Comparison of ENCODE assay signal across 13 cellular contexts in genomic region chr6:36968266-36968977, GRCh38. TPM values are rescaled to one million over a fixed set of nuclear protein-coding genes. Genes with fewer than 3 reads are reported as not detected.
DNase-seq lines count a peak whose midpoint lies in the region; ATAC-seq, FAIRE-seq and TF ChIP-seq lines count a peak whose summit lies in the region.
"Had no signal": no experiment of that assay in that cellular context is flagged by ENCODE, and none has a peak within 500 bp of the region (broad histone marks: within the 10 kb centered on the region; RNA-seq: fewer than 3 reads in every experiment).

No MANE protein-coding gene starts in this region.

- no peaks in the 10 kb centered on the region for H3K9me3 ChIP-seq in endothelial cell of umbilical vein (replicated peaks; ENCODE audit: control insufficient read depth, insufficient read depth, low read length)
- no peaks in the 10 kb centered on the region for H3K9me3 ChIP-seq in mucosa of descending colon
- H3K9me3 ChIP-seq in SK-N-SH, result no peaks in the 10 kb centered on the region

- no peak for FAIRE-seq in endothelial cell of umbilical vein (lab: Jason Lieb, UNC)
- FAIRE-seq: astrocyte had no signal

- no peak for TF ChIP-seq EP300 in SK-N-SH (IDR thresholded peaks at IDR 0.05; ENCODE audit: borderline replicate concordance in 1 of 2, low read depth in 1 of 2, low read length in 1 of 2)

- H3K27me3 ChIP-seq in endothelial cell of umbilical vein (ENCODE audit: control insufficient read depth in 2 of 2, insufficient read depth in 2 of 2, low read length in 2 of 2) (no peaks in the 10 kb centered on the region), SK-N-SH (ENCODE audit: insufficient read depth) (no peaks in the 10 kb centered on the region)

- H3K4me3 ChIP-seq in endothelial cell of umbilical vein (replicated peaks in 1 of 3; ENCODE audit: insufficient read depth in 1 of 3, low read depth in 1 of 3, low read length in 3 of 3), result no peak overlapping the region
- H3K4me3 ChIP-seq in mucosa of descending colon, result no peak overlapping the region
- no peak overlapping the region for H3K4me3 ChIP-seq in SK-N-SH (ENCODE audit: low read depth in 2 of 2, low read length in 1 of 2)

- TF ChIP-seq POLR2A in endothelial cell of umbilical vein (IDR thresholded peaks at IDR 0.05; ENCODE audit: low read depth, low read length), result no peak

- TF ChIP-seq CTCF in natural killer cell (IDR thresholded peaks at IDR 0.05) (no peak), endothelial cell of umbilical vein (IDR thresholded peaks at IDR 0.05; ENCODE audit: extremely low read depth in 1 of 2, insufficient read depth in 1 of 2, low read depth in 1 of 2, low read length in 2 of 2) (no peak), mucosa of descending colon (IDR thresholded peaks at IDR 0.05) (no peak), SK-N-SH (IDR thresholded peaks at IDR 0.05) (no peak)

- dilution Hi-C loops in endothelial cell of umbilical vein (cut with MboI; ENCODE audit: extremely low pct_ligation_motif_present, low sequenced_read_pairs), result no loop called here

- no peak overlapping the region for H2AFZ ChIP-seq in endothelial cell of umbilical vein (ENCODE audit: low read depth, low read length)
- no peak overlapping the region for H2AFZ ChIP-seq in SK-N-SH (ENCODE audit: low read depth)

- peak; percentile 63 for DNase-seq in natural killer cell treated with Interleukin-12 subunit alpha and Interleukin-12 subunit beta and Interleukin-15 and Interleukin-18, amount 100 ng/mL, for 72 hours (ENCODE audit: low spot score)
- no peak for DNase-seq in natural killer cell
- DNase-seq in endothelial cell of umbilical vein (ENCODE audit: low read depth, low spot score), result no peak
- peak in 2 of 3 donors; percentile 62 to 67 for DNase-seq in mucosa of descending colon
- DNase-seq in DMS79 (lab: John Stamatoyannopoulos, UW), result no peak
- no peak for DNase-seq in AML-193 (lab: John Stamatoyannopoulos, UW)
- DNase-seq in SK-N-SH, result no peak
- no peak for DNase-seq in glomerular visceral epithelial cell (ENCODE audit: extremely low spot score)
- DNase-seq: activated CD8-positive, alpha-beta memory T cell treated with anti-CD3 and anti-CD28 coated beads, Interleukin-2, amount 50 U/mL, for 48 hours; KBM-7; NCI-H1436 treated with DMSO at 0.1 percent for 48 hours had no signal

- no peaks in the 10 kb centered on the region for H3K9me2 ChIP-seq in SK-N-SH

- H3K9ac ChIP-seq in endothelial cell of umbilical vein (replicated peaks; ENCODE audit: extremely low read depth, insufficient read depth, low read length) (no peak overlapping the region), SK-N-SH (no peak overlapping the region)

- CTCF ChIA-PET in endothelial cell of umbilical vein (lab: Charles Lee) (interaction anchor here (0.8 kb wide), 1 partner anchor 50 kb away, joined by 3 read pairs; no protein-coding TSS in a partner anchor), SK-N-SH (lab: Yijun Ruan, JAX) (interaction anchor here (4.3 kb wide), 1 partner anchor 49 kb away, joined by 13 read pairs; no protein-coding TSS in a partner anchor)

- 83% methylated on average over 7 of the region's 16 CpGs for WGBS in SK-N-SH (ENCODE audit: low lambda C conversion rate)

- no peak for ATAC-seq in natural killer cell treated with Interleukin-12 subunit alpha and Interleukin-12 subunit beta and Interleukin-15 and Interleukin-18, amount 100 ng/mL, for 72 hours
- ATAC-seq in natural killer cell (no peak), mucosa of descending colon (peak; percentile 37)

- no peaks in the 10 kb centered on the region for H3K79me2 ChIP-seq in endothelial cell of umbilical vein (ENCODE audit: control insufficient read depth, insufficient read depth, low read length)
- H3K79me2 ChIP-seq in SK-N-SH (ENCODE audit: insufficient read depth), result no peaks in the 10 kb centered on the region

- TSS peak; percentile 93 for BruUV-seq in endothelial cell of umbilical vein (replicated peaks; lab: Mats Ljungman, UMichigan)

- H3K36me3 ChIP-seq in endothelial cell of umbilical vein (ENCODE audit: control insufficient read depth in 2 of 2, extremely low read depth in 1 of 2, insufficient read depth in 2 of 2, low read length in 2 of 2) (peaks cover 23 to 55% of the 10 kb centered on the region in 2 experiments), mucosa of descending colon (ENCODE audit: low read depth) (peaks cover 7% of the 10 kb centered on the region), SK-N-SH (replicated peaks in 1 of 2; ENCODE audit: control insufficient read depth in 1 of 2, insufficient read depth in 2 of 2, low read length in 1 of 2) (peaks cover 32 to 66% of the 10 kb centered on the region in 2 experiments)

- H3K9me3 Mint-ChIP-seq in natural killer cell treated with Interleukin-12 subunit alpha and Interleukin-12 subunit beta and Interleukin-15 and Interleukin-18, amount 100 ng/mL, for 72 hours, result no peaks in the 10 kb centered on the region
- no peaks in the 10 kb centered on the region for H3K9me3 Mint-ChIP-seq in natural killer cell

- no peaks in the 10 kb centered on the region for H3K27me3 Mint-ChIP-seq in natural killer cell treated with Interleukin-12 subunit alpha and Interleukin-12 subunit beta and Interleukin-15 and Interleukin-18, amount 100 ng/mL, for 72 hours
- H3K27me3 Mint-ChIP-seq in natural killer cell (ENCODE audit: low read depth in 2 of 2), result no peaks in the 10 kb centered on the region

- H3K4me1 ChIP-seq in endothelial cell of umbilical vein (ENCODE audit: control insufficient read depth, extremely low read depth, insufficient read depth, low read length) (no peaks in the 10 kb centered on the region), mucosa of descending colon (ENCODE audit: low read depth) (no peaks in the 10 kb centered on the region), SK-N-SH (ENCODE audit: control insufficient read depth in 1 of 2, insufficient read depth in 2 of 2, low read depth in 1 of 2, low read length in 1 of 2) (peaks cover 3 to 11% of the 10 kb centered on the region in 2 experiments; a peak in 1 of 4 replicates)

- no peaks in the 10 kb centered on the region for H3K9me1 ChIP-seq in endothelial cell of umbilical vein (replicated peaks; ENCODE audit: control insufficient read depth, extremely low read depth, insufficient read depth, low read length)

- peaks cover 16% of the 10 kb centered on the region for H3F3A ChIP-seq in SK-N-SH (replicated peaks; ENCODE audit: insufficient read depth)

- TF ChIP-seq RAD21 in SK-N-SH (IDR thresholded peaks at IDR 0.05; ENCODE audit: low read length), result no peak

- H3K4me2 ChIP-seq in endothelial cell of umbilical vein (ENCODE audit: insufficient read depth, low read length), result no peak overlapping the region
- H3K4me2 ChIP-seq in SK-N-SH, result no peak overlapping the region

- no peak overlapping the region for H3K4me3 Mint-ChIP-seq in natural killer cell treated with Interleukin-12 subunit alpha and Interleukin-12 subunit beta and Interleukin-15 and Interleukin-18, amount 100 ng/mL, for 72 hours
- no peak overlapping the region for H3K4me3 Mint-ChIP-seq in natural killer cell

- no peak overlapping the region for H3K27ac Mint-ChIP-seq in natural killer cell treated with Interleukin-12 subunit alpha and Interleukin-12 subunit beta and Interleukin-15 and Interleukin-18, amount 100 ng/mL, for 72 hours
- peak overlapping the region in 1 of 2 donors; percentile 43 for H3K27ac Mint-ChIP-seq in natural killer cell

- H4K20me1 ChIP-seq in endothelial cell of umbilical vein (replicated peaks; ENCODE audit: control insufficient read depth, extremely low read depth, insufficient read depth, low read length) (no peaks in the 10 kb centered on the region), SK-N-SH (ENCODE audit: insufficient read depth) (peaks cover 6% of the 10 kb centered on the region; the same call in 1 of the 2 replicates)

- peaks cover 2 to 11% of the 10 kb centered on the region in 2 donors for H3K4me1 Mint-ChIP-seq in natural killer cell treated with Interleukin-12 subunit alpha and Interleukin-12 subunit beta and Interleukin-15 and Interleukin-18, amount 100 ng/mL, for 72 hours (ENCODE audit: low read depth in 2 of 2)
- H3K4me1 Mint-ChIP-seq in natural killer cell, result peaks cover under 1 to 15% of the 10 kb centered on the region in 2 donors

- POLR2A ChIA-PET in endothelial cell of umbilical vein (lab: Charles Lee), result interaction anchor here (0.6 kb wide), 1 partner anchor 424 kb away, joined by 4 read pairs; no protein-coding TSS in a partner anchor
- POLR2A ChIA-PET in SK-N-SH (lab: Yijun Ruan, JAX), result no interaction called here

- peaks cover 8% of the 10 kb centered on the region for H3K36me3 Mint-ChIP-seq in natural killer cell treated with Interleukin-12 subunit alpha and Interleukin-12 subunit beta and Interleukin-15 and Interleukin-18, amount 100 ng/mL, for 72 hours
- H3K36me3 Mint-ChIP-seq in natural killer cell, result no peaks in the 10 kb centered on the region

- no peak overlapping the region for H3K27ac ChIP-seq in endothelial cell of umbilical vein (ENCODE audit: insufficient read depth, low read depth, low read length)
- no peak overlapping the region for H3K27ac ChIP-seq in SK-N-SH (ENCODE audit: low read depth in 2 of 2, low read length in 1 of 2)

- intact Hi-C loops in natural killer cell (cut with micrococcal nuclease) (no loop called here), endothelial cell of umbilical vein (cut with micrococcal nuclease) (no loop called here), mucosa of descending colon (cut with DNase I, micrococcal nuclease) (no loop called here)

RNA-seq across cellular contexts. Expression of gene PI16, which starts 13.9 kb away (rescaled TPM):
- not detected for total RNA-seq in natural killer cell treated with Interleukin-12 subunit alpha and Interleukin-12 subunit beta and Interleukin-15 and Interleukin-18, amount 100 ng/mL, for 72 hours
- total RNA-seq in natural killer cell, result 1 to 10 TPM in 2 of 3 donors, under 1 TPM in 1; 0.33 to 1.8 (median 1.1) TPM
- not detected in 2 replicates for total RNA-seq in endothelial cell of umbilical vein
- 0.14 and 0.41 TPM in 2 replicates for polyA plus RNA-seq in endothelial cell of umbilical vein
- 0.08 and 0.14 TPM in 2 replicates for polyA plus RNA-seq in endothelial cell of umbilical vein (2011; cell fraction: cytosol; rRNA removed)
- polyA plus RNA-seq in endothelial cell of umbilical vein (2011; cell fraction: nucleus; rRNA removed), result 0.25 and 0.28 TPM in 2 replicates
- 0.40 and 0.82 TPM in 2 replicates for polyA plus RNA-seq in endothelial cell of umbilical vein (2012)
- polyA minus RNA-seq in endothelial cell of umbilical vein, result 0.29 and 0.42 TPM in 2 replicates
- not detected for polyA minus RNA-seq in endothelial cell of umbilical vein (2011; cell fraction: cytosol; rRNA and poly(A)+ RNA removed)
- not detected in 2 replicates for polyA minus RNA-seq in endothelial cell of umbilical vein (2011; cell fraction: nucleus; rRNA and poly(A)+ RNA removed)
- 1 to 10 TPM in 2 of 3 donors, under 1 TPM in 1; 0.46 to 6.1 (median 3.9) TPM for total RNA-seq in mucosa of descending colon
- polyA plus RNA-seq in SK-N-SH (2012; rRNA removed), result 0.02 TPM in 1 of 2 replicates, not detected in the other
- not detected in 2 replicates for polyA plus RNA-seq in SK-N-SH (2012; cell fraction: cytosol; rRNA removed)
- 0.15 and 0.17 TPM in 2 replicates for polyA plus RNA-seq in SK-N-SH (2012; cell fraction: nucleus; rRNA removed)
- total RNA-seq: astrocyte, SK-MEL-5 had no signal

RNA-seq across cellular contexts. Expression of gene MTCH1, which starts 17.6 kb away (rescaled TPM):
- 100 to 1,000 TPM; 118 to 183 TPM for total RNA-seq in natural killer cell treated with Interleukin-12 subunit alpha and Interleukin-12 subunit beta and Interleukin-15 and Interleukin-18, amount 100 ng/mL, for 72 hours
- total RNA-seq in natural killer cell (100 to 1,000 TPM; 158 to 180 (median 162) TPM), endothelial cell of umbilical vein (218 and 226 TPM in 2 replicates), mucosa of descending colon (100 to 1,000 TPM; 153 to 186 (median 157) TPM)
- polyA plus RNA-seq in endothelial cell of umbilical vein (206 and 228 TPM in 2 replicates), SK-N-SH (2012; rRNA removed) (137 and 151 TPM in 2 replicates)
- 198 and 207 TPM in 2 replicates for polyA plus RNA-seq in endothelial cell of umbilical vein (2011; cell fraction: cytosol; rRNA removed)
- polyA plus RNA-seq in endothelial cell of umbilical vein (2011; cell fraction: nucleus; rRNA removed), result 220 TPM in 2 replicates
- polyA plus RNA-seq in endothelial cell of umbilical vein (2012), result 213 and 240 TPM in 2 replicates
- polyA minus RNA-seq in endothelial cell of umbilical vein, result 178 and 180 TPM in 2 replicates
- polyA minus RNA-seq in endothelial cell of umbilical vein (2011; cell fraction: cytosol; rRNA and poly(A)+ RNA removed), result 71.8 TPM
- polyA minus RNA-seq in endothelial cell of umbilical vein (2011; cell fraction: nucleus; rRNA and poly(A)+ RNA removed), result 89.6 and 94.9 TPM in 2 replicates
- 105 and 130 TPM in 2 replicates for polyA plus RNA-seq in SK-N-SH (2012; cell fraction: cytosol; rRNA removed)
- polyA plus RNA-seq in SK-N-SH (2012; cell fraction: nucleus; rRNA removed), result 211 and 216 TPM in 2 replicates

RNA-seq across cellular contexts. Expression of gene FGD2, which starts 37.0 kb away (rescaled TPM):
- 1 to 10 TPM; 9.1 to 9.3 TPM for total RNA-seq in natural killer cell treated with Interleukin-12 subunit alpha and Interleukin-12 subunit beta and Interleukin-15 and Interleukin-18, amount 100 ng/mL, for 72 hours
- total RNA-seq in natural killer cell (10 to 100 TPM in 2 of 3 donors, 1 to 10 TPM in 1; 6.3 to 22.3 (median 14.1) TPM), endothelial cell of umbilical vein (not detected in 2 replicates), mucosa of descending colon (10 to 100 TPM in 2 of 3 donors, 1 to 10 TPM in 1; 6.9 to 18.3 (median 14.1) TPM)
- polyA plus RNA-seq in endothelial cell of umbilical vein (not detected in 2 replicates), SK-N-SH (2012; rRNA removed) (not detected in 2 replicates)
- 0.03 TPM in 1 of 2 replicates, not detected in the other for polyA plus RNA-seq in endothelial cell of umbilical vein (2011; cell fraction: cytosol; rRNA removed)
- polyA plus RNA-seq in endothelial cell of umbilical vein (2011; cell fraction: nucleus; rRNA removed), result not detected in 2 replicates
- not detected in 2 replicates for polyA plus RNA-seq in endothelial cell of umbilical vein (2012)
- not detected in 2 replicates for polyA minus RNA-seq in endothelial cell of umbilical vein
- not detected for polyA minus RNA-seq in endothelial cell of umbilical vein (2011; cell fraction: cytosol; rRNA and poly(A)+ RNA removed)
- polyA minus RNA-seq in endothelial cell of umbilical vein (2011; cell fraction: nucleus; rRNA and poly(A)+ RNA removed), result not detected in 2 replicates
- polyA plus RNA-seq in SK-N-SH (2012; cell fraction: cytosol; rRNA removed), result 0.01 TPM in 1 of 2 replicates, not detected in the other
- 0.13 and 0.16 TPM in 2 replicates for polyA plus RNA-seq in SK-N-SH (2012; cell fraction: nucleus; rRNA removed)
- total RNA-seq: astrocyte had no signal

Comparison
In these comparisons a context has a peak if more than half of its experiments do, and no peak if none do; other contexts are left out.
1. DNase-seq: peak in natural killer cell treated with Interleukin-12 subunit alpha and Interleukin-12 subunit beta and Interleukin-15 and Interleukin-18, amount 100 ng/mL, for 72 hours (single experiment) and mucosa of descending colon (2 of 3); none in natural killer cell (single experiment), endothelial cell of umbilical vein (single experiment), DMS79 (single experiment), AML-193 (0 of 2), SK-N-SH (single experiment) and glomerular visceral epithelial cell (single experiment).